Comparison of ENCODE assay signal across 8 cellular contexts in genomic region chr6:31737315-31738047, GRCh38. TPM values are rescaled to one million over a fixed set of nuclear protein-coding genes. Genes with fewer than 3 reads are reported as not detected.
DNase-seq lines count a peak whose midpoint lies in the region; ATAC-seq and TF ChIP-seq lines count a peak whose summit lies in the region.

No MANE protein-coding gene starts in this region.

- peak overlapping the region in 1 of 2 donors; percentile 83 for H3K27ac ChIP-seq in ovary

- TF ChIP-seq POLR2A in GM18505 (IDR thresholded peaks at IDR 0.05; ENCODE audit: borderline replicate concordance, extremely low read depth, insufficient read depth, insufficient read length) (peak; percentile 55), ovary (IDR thresholded peaks at IDR 0.05) (no peak)

- in situ Hi-C loops in astrocyte of the cerebellum (cut with HindIII; ENCODE audit: low sequenced_read_pairs), result no loop called here

- peak overlapping the region; percentile 99 for H3K27ac Mint-ChIP-seq in mesothelial cell of epicardium

- ATAC-seq in GM18505 (IDR thresholded peaks at IDR 0.05; ENCODE audit: unreplicated experiment) (no peak), HG03571 (IDR thresholded peaks at IDR 0.05; ENCODE audit: unreplicated experiment) (no peak), HG03439 (IDR thresholded peaks at IDR 0.05; ENCODE audit: unreplicated experiment) (no peak)

- TF ChIP-seq CTCF in astrocyte of the cerebellum (IDR thresholded peaks at IDR 0.05; ENCODE audit: low read depth, low read length, missing control alignments) (no peak), mesothelial cell of epicardium (IDR thresholded peaks at IDR 0.05; ENCODE audit: unreplicated experiment) (no peak), ovary (IDR thresholded peaks at IDR 0.05) (no peak)

- WGBS in ovary, 3 donors, result 60 to 65% (median 60%) methylated on average over 7 of the region's 7 CpGs

- H3K9me3 Mint-ChIP-seq in mesothelial cell of epicardium, result no peaks in the 10 kb centered on the region

- peak overlapping the region; percentile 82 for H3K4me3 Mint-ChIP-seq in mesothelial cell of epicardium

- peaks cover 12% of the 10 kb centered on the region for H3K4me1 ChIP-seq in ovary (ENCODE audit: insufficient read depth)

- intact Hi-C loops in ovary (cut with DNase I), result loop anchor here in 3 of 4 donors (5.0 to 10.0 kb wide), 3 partner anchors 57 to 97 kb away; partner anchors contain the start of gene VARS1 (in 1 of the 3)

- DNase-seq in NCI-H345 treated with DMSO at 0.1 percent for 48 hours (lab: John Stamatoyannopoulos, UW; ENCODE audit: unreplicated experiment) (peak; percentile 58), astrocyte of the cerebellum (ENCODE audit: low read depth) (no peak), mesothelial cell of epicardium (ENCODE audit: low spot score in 2 of 2, unreplicated experiment in 2 of 2) (no peak), ovary (no peak), hypothalamus (lab: John Stamatoyannopoulos, UW) (no peak)

- no peaks in the 10 kb centered on the region for H3K27me3 Mint-ChIP-seq in mesothelial cell of epicardium (ENCODE audit: low read depth)

- peaks cover 10% of the 10 kb centered on the region for H3K36me3 Mint-ChIP-seq in mesothelial cell of epicardium

- peaks cover 63% of the 10 kb centered on the region for H3K4me1 Mint-ChIP-seq in mesothelial cell of epicardium

- no peaks in the 10 kb centered on the region for H3K27me3 ChIP-seq in ovary

- TF ChIP-seq EP300 in ovary (IDR thresholded peaks at IDR 0.05), result no peak

- H3K4me3 ChIP-seq in astrocyte of the cerebellum (ENCODE audit: low read depth, low read length) (peak overlapping the region; percentile 5), ovary (no peak overlapping the region)

- H3K9me3 ChIP-seq in ovary, result no peaks in the 10 kb centered on the region

- no peaks in the 10 kb centered on the region for H3K36me3 ChIP-seq in ovary

RNA-seq across cellular contexts. Expression of gene CLIC1, which starts 1.2 kb away (rescaled TPM):
- total RNA-seq in mesothelial cell of epicardium, result 133 to 139 TPM (median 136 TPM) in 3 replicates
- 100 to 1,000 TPM; 128 to 208 (median 184) TPM for total RNA-seq in ovary
- 100 to 1,000 TPM; 199 to 473 TPM for polyA plus RNA-seq in ovary

RNA-seq across cellular contexts. Expression of gene MSH5, which starts 2.3 kb away (rescaled TPM):
- total RNA-seq in mesothelial cell of epicardium (38.6 to 48.2 TPM (median 42.9 TPM) in 3 replicates), ovary (10 to 100 TPM in 4 of 7 donors, 1 to 10 TPM in 3; 8.6 to 19.1 (median 14.5) TPM)
- polyA plus RNA-seq in ovary, result 1 to 10 TPM; 4.8 to 7.8 TPM

RNA-seq across cellular contexts. Expression of gene DDAH2, which starts 8.4 kb away (rescaled TPM):
- 142 to 144 TPM (median 143 TPM) in 3 replicates for total RNA-seq in mesothelial cell of epicardium
- 100 to 1,000 TPM in 3 of 7 donors, 10 to 100 TPM in 4; 61.2 to 139 (median 95.2) TPM for total RNA-seq in ovary
- 100 to 1,000 TPM in 1 of 2 donors, 10 to 100 TPM in 1; 23.9 to 127 TPM for polyA plus RNA-seq in ovary

RNA-seq across cellular contexts. Expression of gene MPIG6B, which starts 14.3 kb away (rescaled TPM):
- total RNA-seq in mesothelial cell of epicardium, result 0.16 to 0.33 TPM (median 0.25 TPM) in 3 replicates
- under 1 TPM in 3 of 7 donors, not detected in 4; 0.15 to 0.94 (median 0.69) TPM for total RNA-seq in ovary
- polyA plus RNA-seq in ovary, result under 1 TPM; 0.06 to 0.60 TPM

RNA-seq across cellular contexts. Expression of gene LY6G6C, which starts 15.9 kb away (rescaled TPM):
- 0.89 to 1.4 TPM (median 1.3 TPM) in 3 replicates for total RNA-seq in mesothelial cell of epicardium
- total RNA-seq in ovary, result 1 to 10 TPM in 2 of 7 donors, not detected in 5; 1.0 to 4.9 TPM
- under 1 TPM in 1 of 2 donors, not detected in 1; 0.17 TPM for polyA plus RNA-seq in ovary
